15 cellular contexts compared by ENCODE assay signal in genomic region chr9:128556915-128557634, GRCh38. TPM values are rescaled to one million over a fixed set of nuclear protein-coding genes. Genes with fewer than 3 reads are reported as not detected.
A peak's percentile ranks its signal among the peaks of the same experiment; 100 is the strongest.
DNase-seq lines count a peak whose midpoint lies in the region; ATAC-seq and TF ChIP-seq lines count a peak whose summit lies in the region.
"Had no signal": no experiment of that assay in that cellular context is flagged by ENCODE, and none has a peak within 500 bp of the region (broad histone marks: within the 10 kb centered on the region; RNA-seq: fewer than 3 reads in every experiment).

No MANE protein-coding gene starts in this region.

- H3K4me1 ChIP-seq in spleen, result peaks cover 44 to 89% (median 70%) of the 10 kb centered on the region in 6 donors

- POLR2A ChIA-PET in T-cell (lab: Charles Lee), result interaction anchor here (0.6 to 0.7 kb wide), 2 partner anchors 33 to 208 kb away, joined by 3 to 7 read pairs; no protein-coding TSS in a partner anchor

- no peak overlapping the region for H3K4me3 Mint-ChIP-seq in activated T-cell treated with anti-CD3 and anti-CD28 coated beads, Interleukin-2, amount 50 U/mL, for 24 hours
- peak overlapping the region in 2 of 3 donors; percentile 31 to 55 for H3K4me3 Mint-ChIP-seq in T-cell
- H3K4me3 Mint-ChIP-seq: activated B cell treated with CpG ODN at 0.5 μM for 24 hours had no signal

- H3K27ac Mint-ChIP-seq in activated T-cell treated with anti-CD3 and anti-CD28 coated beads, Interleukin-2, amount 50 U/mL, for 24 hours, result peak overlapping the region; percentile 20
- peak overlapping the region; percentile 67 to 73 for H3K27ac Mint-ChIP-seq in T-cell
- H3K27ac Mint-ChIP-seq: activated B cell treated with CpG ODN at 0.5 μM for 24 hours; activated T-helper 2 cell treated with anti-CD3 and anti-CD28 coated beads, Interferon-gamma antibody, Interleukin-2, Interleukin-4, amounts not matched to agents 10 μg/mL and 5 μg/mL and 100 μg/mL, durations not matched to agents 14 hours and 24 hours and 36 hours had no signal

- 75 to 92% (median 84%) methylated on average over 5 of the region's 5 CpGs for WGBS in spleen, 5 donors

- H3K27me3 Mint-ChIP-seq in activated T-cell treated with anti-CD3 and anti-CD28 coated beads, Interleukin-2, amount 50 U/mL, for 24 hours, result no peaks in the 10 kb centered on the region
- H3K27me3 Mint-ChIP-seq in T-cell, result no peaks in the 10 kb centered on the region
- H3K27me3 Mint-ChIP-seq: activated B cell treated with CpG ODN at 0.5 μM for 24 hours had no signal

- H3K27me3 ChIP-seq in spleen (replicated peaks in 1 of 7), result no peaks in the 10 kb centered on the region
- H3K27me3 ChIP-seq: SJCRH30, upper lobe of left lung had no signal

- H3K36me3 Mint-ChIP-seq in activated T-cell treated with anti-CD3 and anti-CD28 coated beads, Interleukin-2, amount 50 U/mL, for 24 hours (ENCODE audit: low read depth), result peaks cover 17% of the 10 kb centered on the region
- peaks cover 4% of the 10 kb centered on the region for H3K36me3 Mint-ChIP-seq in T-cell

- peaks cover 0 to 4% (median 0%) of the 10 kb centered on the region in 6 donors for H3K36me3 ChIP-seq in spleen
- H3K36me3 ChIP-seq: SJCRH30 had no signal

- no peak for DNase-seq in activated T-cell treated with anti-CD3 and anti-CD28 coated beads, Interleukin-2, amount 50 U/mL, for 24 hours
- DNase-seq in activated T-cell treated with anti-CD3 and anti-CD28 coated beads for 4 hours (no peak), T-cell (no peak), fibroblast of peridontal ligament (ENCODE audit: extremely low read depth) (peak; percentile 9), spleen (no peak), NCI-H2081 (lab: John Stamatoyannopoulos, UW) (no peak)
- no peak for DNase-seq in stimulated activated CD4-positive, alpha-beta T cell treated with anti-CD3 and anti-CD28 coated beads, Interleukin-2, amount 100 ng/mL, for 24 hours
- DNase-seq: ACHN, activated B cell treated with CpG ODN at 0.5 μM for 24 hours, DMS153, NCI-H1105 treated with DMSO at 0.1 percent for 48 hours, SJCRH30, upper lobe of left lung had no signal

- intact Hi-C loops in spleen (cut with DNase I; ENCODE audit: low total_unique reads), result loop anchor here (10.0 kb wide), 1 partner anchor 52 kb away; the partner anchor contains the start of gene GLE1

- H3K27ac ChIP-seq in spleen, result peak overlapping the region in 5 of 8 donors; percentile 0 to 75 (median 12)
- H3K27ac ChIP-seq: SJCRH30 had no signal

- no peaks in the 10 kb centered on the region for H3K9me3 ChIP-seq in spleen
- H3K9me3 ChIP-seq: SJCRH30, upper lobe of left lung had no signal

- H3K9me3 Mint-ChIP-seq in activated T-cell treated with anti-CD3 and anti-CD28 coated beads, Interleukin-2, amount 50 U/mL, for 24 hours, result no peaks in the 10 kb centered on the region
- H3K9me3 Mint-ChIP-seq in T-cell, result no peaks in the 10 kb centered on the region
- H3K9me3 Mint-ChIP-seq: activated B cell treated with CpG ODN at 0.5 μM for 24 hours; activated T-helper 2 cell treated with anti-CD3 and anti-CD28 coated beads, Interferon-gamma antibody, Interleukin-2, Interleukin-4, amounts not matched to agents 10 μg/mL and 5 μg/mL and 100 μg/mL, durations not matched to agents 14 hours and 24 hours and 36 hours had no signal

- ATAC-seq in T-cell (replicated peaks in 1 of 4) (no peak), GM18498 (IDR thresholded peaks at IDR 0.05; ENCODE audit: unreplicated experiment) (no peak)

- H3K4me1 Mint-ChIP-seq in activated T-cell treated with anti-CD3 and anti-CD28 coated beads, Interleukin-2, amount 50 U/mL, for 24 hours (ENCODE audit: low read depth), result peaks cover 38% of the 10 kb centered on the region
- H3K4me1 Mint-ChIP-seq in T-cell, result peaks cover 1 to 37% (median 20%) of the 10 kb centered on the region in 3 donors

- CTCF ChIA-PET in T-cell (lab: Charles Lee), result interaction anchor here in 1 of 2 donors (1.2 kb wide), 1 partner anchor 99 kb away, joined by 3 read pairs; no protein-coding TSS in a partner anchor

- no peak overlapping the region for H3K4me3 ChIP-seq in spleen
- H3K4me3 ChIP-seq: SJCRH30, upper lobe of left lung had no signal

- TF ChIP-seq CTCF in spleen (IDR thresholded peaks at IDR 0.05 in 8 of 11, conservative IDR thresholded peaks at IDR 0.05 in 3 of 11), result no peak

- TF ChIP-seq POLR2A in spleen (IDR thresholded peaks at IDR 0.05), result no peak

RNA-seq across cellular contexts. Expression of gene SPTAN1, which starts 4.7 kb away (rescaled TPM):
- total RNA-seq in T-cell (100 to 1,000 TPM; 446 to 594 (median 461) TPM), spleen (100 to 1,000 TPM; 228 to 386 (median 292) TPM)
- 100 to 1,000 TPM in 2 of 3 donors, 10 to 100 TPM in 1; 83.4 to 147 (median 118) TPM for polyA plus RNA-seq in spleen

RNA-seq across cellular contexts. Expression of gene GLE1, which starts 52.6 kb away (rescaled TPM):
- 10 to 100 TPM; 15.5 to 30.5 (median 29.1) TPM for total RNA-seq in T-cell
- 10 to 100 TPM; 20.8 to 31.2 (median 25.8) TPM for total RNA-seq in spleen
- polyA plus RNA-seq in spleen, result 10 to 100 TPM; 14.3 to 15.1 (median 14.7) TPM
